In genomic region chr1:196558424-196558823, GRCh38 we compare ENCODE assay signal across 8 cellular contexts. TPM values are rescaled to one million over a fixed set of nuclear protein-coding genes. Genes with fewer than 3 reads are reported as not detected.
DNase-seq lines count a peak whose midpoint lies in the region; ATAC-seq and TF ChIP-seq lines count a peak whose summit lies in the region.

No MANE protein-coding gene starts in this region.

- H3K36me3 Mint-ChIP-seq in progenitor cell of endocrine pancreas (ENCODE audit: insufficient read depth), result peaks cover 26% of the 10 kb centered on the region

- peaks cover 37% of the 10 kb centered on the region for H3K9me3 Mint-ChIP-seq in progenitor cell of endocrine pancreas (ENCODE audit: low read depth)

- H3K27me3 ChIP-seq in dorsolateral prefrontal cortex (no peaks in the 10 kb centered on the region), prostate gland (replicated peaks; ENCODE audit: insufficient read depth) (no peaks in the 10 kb centered on the region)

- no peak for TF ChIP-seq POLR2A in prostate gland (IDR thresholded peaks at IDR 0.05)

- peaks cover 19% of the 10 kb centered on the region for H3K4me1 Mint-ChIP-seq in progenitor cell of endocrine pancreas (ENCODE audit: low read depth)

- H3K4me1 ChIP-seq in prostate gland (replicated peaks), result no peaks in the 10 kb centered on the region

- peak; percentile 58 for ATAC-seq in GM18861 (IDR thresholded peaks at IDR 0.05; ENCODE audit: unreplicated experiment)

- 31% methylated on average over 2 of the region's 2 CpGs for WGBS in prostate gland

- peak overlapping the region; percentile 10 for H3K27ac Mint-ChIP-seq in progenitor cell of endocrine pancreas

- H3K9me3 ChIP-seq in prostate gland, result no peaks in the 10 kb centered on the region

- H3K36me3 ChIP-seq in prostate gland, result no peaks in the 10 kb centered on the region

- H3K4me3 ChIP-seq in dorsolateral prefrontal cortex (peak overlapping the region in 46 of 59 donors; percentile 3 to 51 (median 27)), prostate gland (no peak overlapping the region)

- DNase-seq in M059J (ENCODE audit: low read depth), result peak; percentile 90
- no peak for DNase-seq in dorsolateral prefrontal cortex
- DNase-seq in progenitor cell of endocrine pancreas (ENCODE audit: low spot score, unreplicated experiment), result no peak
- DNase-seq in activated CD4-positive, alpha-beta T cell treated with anti-CD3 and anti-CD28 coated beads for 48 hours, result no peak
- DNase-seq in stimulated activated CD4-positive, alpha-beta T cell treated with anti-CD3 and anti-CD28 coated beads, Interleukin-1b, Interleukin-23, amount 100 ng/mL, for 48 hours, result no peak
- no peak for DNase-seq in prostate gland (ENCODE audit: low spot score)
- no peak for DNase-seq in NCI-H1930 (lab: John Stamatoyannopoulos, UW)

- H3K4me3 Mint-ChIP-seq in progenitor cell of endocrine pancreas (ENCODE audit: low read depth), result no peak overlapping the region

- no peaks in the 10 kb centered on the region for H3K27me3 Mint-ChIP-seq in progenitor cell of endocrine pancreas

- H3K27ac ChIP-seq in dorsolateral prefrontal cortex, result no peak overlapping the region
- H3K27ac ChIP-seq in prostate gland, result no peak overlapping the region

- TF ChIP-seq CTCF in dorsolateral prefrontal cortex (IDR thresholded peaks at IDR 0.05 in 54 of 56, conservative IDR thresholded peaks at IDR 0.05 in 2 of 56; ENCODE audit: low read depth in 1 of 56, partially characterized antibody in 56 of 56), result no peak
- no peak for TF ChIP-seq CTCF in progenitor cell of endocrine pancreas (IDR thresholded peaks at IDR 0.05; ENCODE audit: unreplicated experiment)
- no peak for TF ChIP-seq CTCF in prostate gland (IDR thresholded peaks at IDR 0.05)

- intact Hi-C loops in dorsolateral prefrontal cortex (cut with DNase I), result no loop called here
- intact Hi-C loops in prostate gland (cut with DNase I), result no loop called here

RNA-seq across cellular contexts. Expression of gene KCNT2, which starts 49.8 kb away (rescaled TPM):
- total RNA-seq in M059J (2014; rRNA removed; shearing (Covaris generic)), result 1.9 and 2.3 TPM in 2 replicates
- total RNA-seq in dorsolateral prefrontal cortex, result 10 to 100 TPM in 118 of 120 experiments, 1 to 10 TPM in 2; 6.1 to 25.4 (median 15.7) TPM
- 25.3 and 26.1 TPM in 2 replicates for total RNA-seq in progenitor cell of endocrine pancreas
- 1 to 10 TPM; 1.2 to 1.9 TPM for total RNA-seq in prostate gland

Comparison
In these comparisons a context has a peak if more than half of its experiments do, and no peak if none do; other contexts are left out.
1. H3K4me3 ChIP-seq: peak in dorsolateral prefrontal cortex (46 of 59); none in prostate gland (0 of 2).